18 cellular contexts compared by ENCODE assay signal in genomic region chr3:52839268-52839575, GRCh38. TPM values are rescaled to one million over a fixed set of nuclear protein-coding genes. Genes with fewer than 3 reads are reported as not detected.
"Had no signal": no experiment of that assay in that cellular context is flagged by ENCODE, and none has a peak within 500 bp of the region (broad histone marks: within the 10 kb centered on the region; RNA-seq: fewer than 3 reads in every experiment).

No MANE protein-coding gene starts in this region.

- H3K27me3 Mint-ChIP-seq: activated CD4-positive, alpha-beta T cell treated with anti-CD3 and anti-CD28 coated beads, Interleukin-2, amount 10 ng/mL, durations not matched to agents 24 days and 14 days; activated naive CD4-positive, alpha-beta T cell treated with anti-CD3 and anti-CD28 coated beads, Interleukin-2, amount 10 ng/mL, durations not matched to agents 7 days and 5 days; activated T-cell treated with anti-CD3 and anti-CD28 coated beads, Interleukin-2, amount 50 U/mL, for 24 hours had no signal

- H3K9me3 Mint-ChIP-seq: activated CD4-positive, alpha-beta T cell treated with anti-CD3 and anti-CD28 coated beads, Interleukin-2, amount 10 ng/mL, durations not matched to agents 24 days and 14 days; activated naive CD4-positive, alpha-beta T cell treated with anti-CD3 and anti-CD28 coated beads, Interleukin-2, amount 10 ng/mL, durations not matched to agents 7 days and 5 days; activated T-cell treated with anti-CD3 and anti-CD28 coated beads, Interleukin-2, amount 50 U/mL, for 24 hours; mesothelial cell of epicardium had no signal

- H3K27ac Mint-ChIP-seq: activated CD4-positive, alpha-beta T cell treated with anti-CD3 and anti-CD28 coated beads, Interleukin-2, amount 10 ng/mL, durations not matched to agents 24 days and 14 days; activated naive CD4-positive, alpha-beta T cell treated with anti-CD3 and anti-CD28 coated beads, Interleukin-2, amount 10 ng/mL, durations not matched to agents 7 days and 5 days; activated T-cell treated with anti-CD3 and anti-CD28 coated beads, Interleukin-2, amount 50 U/mL, for 24 hours; mesothelial cell of epicardium had no signal

- H3K4me3 Mint-ChIP-seq: activated CD4-positive, alpha-beta T cell treated with anti-CD3 and anti-CD28 coated beads, Interleukin-2, amount 10 ng/mL, durations not matched to agents 24 days and 14 days; activated naive CD4-positive, alpha-beta T cell treated with anti-CD3 and anti-CD28 coated beads, Interleukin-2, amount 10 ng/mL, durations not matched to agents 7 days and 5 days; activated T-cell treated with anti-CD3 and anti-CD28 coated beads, Interleukin-2, amount 50 U/mL, for 24 hours; mesothelial cell of epicardium had no signal

- ATAC-seq: lower lobe of right lung, pancreas had no signal

- DNase-seq: activated CD4-positive, CD25-positive, alpha-beta regulatory T cell; activated T-cell treated with anti-CD3 and anti-CD28 coated beads, Interleukin-2, amount 50 U/mL, for 24 hours; adrenal gland; esophagus squamous epithelium; lower lobe of right lung; pancreas; stimulated activated CD4-positive, alpha-beta T cell treated with anti-CD3 and anti-CD28 coated beads, Interleukin-4, amount 100 ng/mL, for 24 hours; stimulated activated naive CD8-positive, alpha-beta T cell treated with anti-CD3 and anti-CD28 coated beads, Interleukin-15, Interleukin-2, amounts not matched to agents 100 U/mL and 50 U/mL, for 24 hours; transverse colon had no signal

- H3K4me3 ChIP-seq: adrenal gland, esophagus squamous epithelium, lower lobe of right lung, pancreas, skin epidermis, transverse colon had no signal

- H3K9me3 ChIP-seq: adrenal gland, esophagus squamous epithelium, lower lobe of right lung, pancreas, transverse colon had no signal

- H3K4me1 Mint-ChIP-seq: mesothelial cell of epicardium had no signal

- FAIRE-seq: colon, endothelial cell of umbilical vein, pancreas had no signal

- H3K27me3 ChIP-seq: adrenal gland, esophagus squamous epithelium, pancreas, transverse colon had no signal

- H3K27ac ChIP-seq: adrenal gland, esophagus squamous epithelium, lower lobe of right lung, pancreas, skin epidermis, transverse colon had no signal

- H3K36me3 ChIP-seq: transverse colon had no signal

RNA-seq across cellular contexts. Expression of gene MUSTN1, which starts 4.4 kb away (rescaled TPM):
- total RNA-seq: fibroblast of villous mesenchyme, renal cortical epithelial cell had no signal

RNA-seq across cellular contexts. Expression of gene ITIH3, which starts 44.6 kb away (rescaled TPM):
- total RNA-seq: activated CD4-positive, alpha-beta T cell treated with anti-CD3 and anti-CD28 coated beads, Interleukin-2, amount 10 ng/mL, durations not matched to agents 24 days and 14 days; endothelial cell of umbilical vein; renal cortical epithelial cell; T-helper 2 cell treated with Interferon-gamma antibody and Interleukin-4, amounts not matched to agents 100 ng/mL and 5 ng/mL, for 36 hours had no signal
- polyA plus RNA-seq: endothelial cell of umbilical vein had no signal
